Comparison of ENCODE assay signal across 13 cellular contexts in the genomic region with DNA sequence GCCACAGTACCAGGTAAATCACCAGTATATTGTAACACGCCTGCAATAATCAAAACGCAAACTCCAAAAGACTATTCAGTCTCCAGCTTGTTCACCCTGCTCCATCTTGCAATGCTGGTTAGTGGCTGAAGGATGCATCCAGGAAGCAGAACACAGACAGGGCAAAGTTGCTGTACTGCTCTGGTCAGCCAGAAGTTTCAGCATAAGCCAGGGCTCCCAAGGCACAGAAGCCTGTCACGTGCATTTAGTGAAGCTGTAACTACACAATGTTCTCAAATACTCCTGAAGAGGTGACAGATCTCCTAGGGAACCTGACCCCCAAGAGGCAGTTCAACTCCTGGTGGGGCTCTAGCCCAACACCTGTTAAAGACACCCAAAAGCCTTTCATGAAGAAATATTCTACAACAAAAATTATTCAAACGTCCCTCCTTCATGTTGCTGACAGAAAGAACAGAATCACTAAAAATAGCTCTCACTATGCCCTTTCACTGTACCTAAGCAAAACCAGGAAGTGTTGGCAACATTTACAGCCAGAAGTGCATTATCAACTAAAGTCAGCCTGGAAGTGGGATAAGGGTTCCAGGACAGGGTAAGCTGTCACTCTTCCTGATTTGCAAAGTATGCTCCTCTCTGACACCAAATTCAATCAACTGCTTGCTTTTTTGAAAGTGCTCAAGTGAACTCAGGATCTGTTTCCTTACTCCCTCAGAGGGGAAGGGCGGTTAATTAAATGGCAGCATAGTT. TPM values are rescaled to one million over a fixed set of nuclear protein-coding genes. Genes with fewer than 3 reads are reported as not detected.
DNase-seq lines count a peak whose midpoint lies in the region; ATAC-seq and TF ChIP-seq lines count a peak whose summit lies in the region.
"Had no signal": no experiment of that assay in that cellular context is flagged by ENCODE, and none has a peak within 500 bp of the region (broad histone marks: within the 10 kb centered on the region; RNA-seq: fewer than 3 reads in every experiment).

No MANE protein-coding gene starts in this region.

- in situ Hi-C loops in IMR-90 (cut with MboI; ENCODE audit: low sequenced_read_pairs): no loop called here

- no peak overlapping the region for H4K8ac ChIP-seq in IMR-90 (ENCODE audit: low read depth in 2 of 2, low read length in 2 of 2)

- H3K56ac ChIP-seq in IMR-90 (ENCODE audit: extremely low read depth, insufficient read depth, low read length): no peak overlapping the region

- no peak for TF ChIP-seq CTCF in IMR-90 (conservative IDR thresholded peaks at IDR 0.05; ENCODE audit: low read depth, low read length)

- H2BK120ac ChIP-seq in IMR-90 (ENCODE audit: low read depth, low read length): no peak overlapping the region

- H3K27ac Mint-ChIP-seq in T-helper 17 cell (peak overlapping the region; percentile 60), immature natural killer cell (peak overlapping the region in 5 of 6 donors; percentile 21 to 71 (median 49))
- peak overlapping the region; percentile 37 for H3K27ac Mint-ChIP-seq in stimulated activated naive B cell treated with anti-CD40 and anti-IgM and Interleukin-4, amounts not matched to agents 10 μg/mL and 1 μg/mL and 100 μg/mL, for 72 hours
- H3K27ac Mint-ChIP-seq: activated naive CD8-positive, alpha-beta T cell treated with anti-CD3 and anti-CD28 coated beads for 36 hours had no signal

- no peaks in the 10 kb centered on the region for H3K9me3 Mint-ChIP-seq in immature natural killer cell
- H3K9me3 Mint-ChIP-seq in stimulated activated naive B cell treated with anti-CD40 and anti-IgM and Interleukin-4, amounts not matched to agents 10 μg/mL and 1 μg/mL and 100 μg/mL, for 72 hours: no peaks in the 10 kb centered on the region
- H3K9me3 Mint-ChIP-seq: activated naive CD8-positive, alpha-beta T cell treated with anti-CD3 and anti-CD28 coated beads for 36 hours had no signal

- H3K9me3 ChIP-seq in IMR-90 (ENCODE audit: control insufficient read depth, insufficient read depth, low read length): no peaks in the 10 kb centered on the region
- no peaks in the 10 kb centered on the region for H3K9me3 ChIP-seq in T-helper 17 cell (ENCODE audit: control insufficient read depth, low read length, poor library complexity, severe bottlenecking)

- H3K4ac ChIP-seq in IMR-90 (ENCODE audit: low read depth, low read length): no peak overlapping the region

- H3K36me3 ChIP-seq in IMR-90 (ENCODE audit: control insufficient read depth, insufficient read depth, low read length): peaks cover 17% of the 10 kb centered on the region

- H3K4me2 ChIP-seq in IMR-90 (ENCODE audit: low read depth, low read length): no peak overlapping the region

- no peak overlapping the region for H3K14ac ChIP-seq in IMR-90 (replicated peaks; ENCODE audit: low read depth, low read length)

- no peak overlapping the region for H4K5ac ChIP-seq in IMR-90 (ENCODE audit: low read depth, low read length)

- POLR2A ChIA-PET in IMR-90 (lab: Charles Lee; ENCODE audit: unreplicated experiment): no interaction called here

- H2AK9ac ChIP-seq in IMR-90 (replicated peaks; ENCODE audit: low read depth, low read length, poor library complexity): no peak overlapping the region

- dilution Hi-C loops in IMR-90 (cut with HindIII; ENCODE audit: low sequenced_read_pairs, unreplicated experiment): no loop called here

- H2AK5ac ChIP-seq in IMR-90 (ENCODE audit: low read depth, low read length): no peak overlapping the region

- no peak for TF ChIP-seq RAD21 in IMR-90 (IDR thresholded peaks at IDR 0.05; ENCODE audit: low read length)

- intact Hi-C loops in IMR-90 (cut with micrococcal nuclease): no loop called here

- no peak overlapping the region for H2BK15ac ChIP-seq in IMR-90 (ENCODE audit: low read depth, low read length)

- CTCF ChIA-PET in IMR-90 (lab: Yijun Ruan, JAX): interaction anchor here (1.2 to 1.8 kb wide), 4 partner anchors 142 to 212 kb away, joined by 3 to 10 read pairs (median 7); no protein-coding TSS in a partner anchor

- no peak overlapping the region for H3K4me3 ChIP-seq in IMR-90 (ENCODE audit: insufficient read depth, low read depth, low read length)

- H3K27me3 Mint-ChIP-seq in T-helper 17 cell (no peaks in the 10 kb centered on the region), immature natural killer cell (ENCODE audit: low read depth in 3 of 3) (peaks cover 0 to 2% (median 0%) of the 10 kb centered on the region in 3 donors)
- H3K27me3 Mint-ChIP-seq in stimulated activated naive B cell treated with anti-CD40 and anti-IgM and Interleukin-4, amounts not matched to agents 10 μg/mL and 1 μg/mL and 100 μg/mL, for 72 hours: no peaks in the 10 kb centered on the region
- H3K27me3 Mint-ChIP-seq: activated naive CD8-positive, alpha-beta T cell treated with anti-CD3 and anti-CD28 coated beads for 36 hours had no signal

- H3K4me3 Mint-ChIP-seq in T-helper 17 cell (no peak overlapping the region), immature natural killer cell (no peak overlapping the region)
- H3K4me3 Mint-ChIP-seq in stimulated activated naive B cell treated with anti-CD40 and anti-IgM and Interleukin-4, amounts not matched to agents 10 μg/mL and 1 μg/mL and 100 μg/mL, for 72 hours: no peak overlapping the region
- H3K4me3 Mint-ChIP-seq: activated naive CD8-positive, alpha-beta T cell treated with anti-CD3 and anti-CD28 coated beads for 36 hours had no signal

- peaks cover 37% of the 10 kb centered on the region for H3K4me1 Mint-ChIP-seq in T-helper 17 cell
- H3K4me1 Mint-ChIP-seq in immature natural killer cell: peaks cover 4 to 17% of the 10 kb centered on the region in 2 donors
- H3K4me1 Mint-ChIP-seq in stimulated activated naive B cell treated with anti-CD40 and anti-IgM and Interleukin-4, amounts not matched to agents 10 μg/mL and 1 μg/mL and 100 μg/mL, for 72 hours: peaks cover 2 to 6% of the 10 kb centered on the region in 2 donors

- H3K18ac ChIP-seq in IMR-90 (ENCODE audit: low read depth, low read length): no peak overlapping the region

- ATAC-seq in IMR-90 (ENCODE audit: low read depth) (no peak), T-helper 17 cell (no peak), HG03280 (IDR thresholded peaks at IDR 0.05; ENCODE audit: unreplicated experiment) (no peak), GM18868 (IDR thresholded peaks at IDR 0.05; ENCODE audit: unreplicated experiment) (no peak)
- ATAC-seq in stimulated activated naive B cell treated with anti-CD40 and anti-IgM and Interleukin-4, amounts not matched to agents 10 μg/mL and 1 μg/mL and 100 μg/mL, for 72 hours (replicated peaks): no peak
- ATAC-seq: sciatic nerve had no signal

- peaks cover 3% of the 10 kb centered on the region for H3K9me1 ChIP-seq in IMR-90 (ENCODE audit: insufficient read depth, low read length)

- peaks cover 10 to 42% of the 10 kb centered on the region in 2 experiments for H3K79me1 ChIP-seq in IMR-90 (ENCODE audit: low read depth in 1 of 2, low read length in 2 of 2)

- H3K27me3 ChIP-seq in IMR-90 (ENCODE audit: control insufficient read depth, insufficient read depth, low read length): no peaks in the 10 kb centered on the region

- H3K27ac ChIP-seq in IMR-90 (ENCODE audit: insufficient read depth, low read length): no peak overlapping the region

- TF ChIP-seq POLR2A in IMR-90 (IDR thresholded peaks at IDR 0.05; ENCODE audit: low read depth, low read length): no peak

- H3K36me3 Mint-ChIP-seq in T-helper 17 cell (ENCODE audit: low read depth) (peaks cover 6% of the 10 kb centered on the region), immature natural killer cell (peaks cover 5 to 15% (median 8%) of the 10 kb centered on the region in 3 donors)
- H3K36me3 Mint-ChIP-seq in stimulated activated naive B cell treated with anti-CD40 and anti-IgM and Interleukin-4, amounts not matched to agents 10 μg/mL and 1 μg/mL and 100 μg/mL, for 72 hours: peaks cover 5 to 21% of the 10 kb centered on the region in 2 donors

- no peak overlapping the region for H3K23ac ChIP-seq in IMR-90 (ENCODE audit: low read depth, low read length)

- H3K4me1 ChIP-seq in IMR-90 (ENCODE audit: control insufficient read depth, insufficient read depth, low read length): no peaks in the 10 kb centered on the region

- DNase-seq in IMR-90: no peak
- no peak for DNase-seq in T-helper 17 cell
- DNase-seq in immature natural killer cell: no peak
- DNase-seq in stimulated activated naive B cell treated with anti-CD40 and anti-IgM and Interleukin-4, amounts not matched to agents 10 μg/mL and 1 μg/mL and 100 μg/mL, for 72 hours: no peak
- no peak for DNase-seq in NCI-H128 (lab: John Stamatoyannopoulos, UW; ENCODE audit: unreplicated experiment)
- DNase-seq: activated CD8-positive, alpha-beta memory T cell treated with anti-CD3 and anti-CD28 coated beads for 24 hours; activated naive CD8-positive, alpha-beta T cell treated with anti-CD3 and anti-CD28 coated beads for 36 hours; NCI-H1105 treated with DMSO at 0.1 percent for 48 hours; NCI-H524; T1000 had no signal

- H3K9ac ChIP-seq in IMR-90 (ENCODE audit: low read depth, low read length): no peak overlapping the region

- no peak overlapping the region for H2BK20ac ChIP-seq in IMR-90 (ENCODE audit: low read depth, low read length)

- TSS peak; percentile 23 for BruUV-seq in IMR-90 (replicated peaks; lab: Mats Ljungman, UMichigan)

- H2BK5ac ChIP-seq in IMR-90 (ENCODE audit: low read depth, low read length, poor library complexity, severe bottlenecking): no peak overlapping the region

- WGBS in IMR-90 (ENCODE audit: extremely low coverage in 2 of 2, insufficient read length in 1 of 2), 2 experiments: no CpG with 5 or more reads among the region's 5 CpGs

- no peaks in the 10 kb centered on the region for H4K20me1 ChIP-seq in IMR-90 (ENCODE audit: insufficient read depth, low read length)

- H2AFZ ChIP-seq in IMR-90 (replicated peaks; ENCODE audit: low read length, poor library complexity): no peak overlapping the region

- no peak overlapping the region for H4K91ac ChIP-seq in IMR-90 (ENCODE audit: insufficient read depth, low read depth, low read length)

TF ChIP-seq in IMR-90, 13 proteins besides CTCF, POLR2A, EP300 and RAD21 (continues in another document):
- TF ChIP-seq RFX5 (IDR thresholded peaks at IDR 0.05; ENCODE audit: low read depth, low read length) (no peak), MAFK (IDR thresholded peaks at IDR 0.05; ENCODE audit: low read depth, low read length) (no peak), MXI1 (IDR thresholded peaks at IDR 0.05; ENCODE audit: borderline replicate concordance, low read depth, low read length) (no peak), MAZ (IDR thresholded peaks at IDR 0.05; ENCODE audit: borderline replicate concordance, low read depth, low read length) (no peak)

RNA-seq across cellular contexts. Expression of gene SLC35D1, which starts 52.1 kb away (rescaled TPM):
- total RNA-seq in IMR-90 (2012; rRNA removed) (16.3 and 23.1 TPM in 2 replicates), T-helper 17 cell (10 to 100 TPM; 10.5 to 14.1 TPM)
- polyA plus RNA-seq in IMR-90 (2012; rRNA removed) (6.0 and 7.2 TPM in 2 replicates), immature natural killer cell (1 to 10 TPM; 1.2 to 3.7 (median 3.1) TPM)
- 1.6 and 1.7 TPM in 2 replicates for polyA plus RNA-seq in IMR-90 (2012; cell fraction: cytosol; rRNA removed)
- 1.2 and 9.4 TPM in 2 replicates for polyA plus RNA-seq in IMR-90 (2012; cell fraction: nucleus; rRNA removed; ENCODE audit: low replicate concordance)
